ENCODE assay signal across 1 cellular context in the genomic region with DNA sequence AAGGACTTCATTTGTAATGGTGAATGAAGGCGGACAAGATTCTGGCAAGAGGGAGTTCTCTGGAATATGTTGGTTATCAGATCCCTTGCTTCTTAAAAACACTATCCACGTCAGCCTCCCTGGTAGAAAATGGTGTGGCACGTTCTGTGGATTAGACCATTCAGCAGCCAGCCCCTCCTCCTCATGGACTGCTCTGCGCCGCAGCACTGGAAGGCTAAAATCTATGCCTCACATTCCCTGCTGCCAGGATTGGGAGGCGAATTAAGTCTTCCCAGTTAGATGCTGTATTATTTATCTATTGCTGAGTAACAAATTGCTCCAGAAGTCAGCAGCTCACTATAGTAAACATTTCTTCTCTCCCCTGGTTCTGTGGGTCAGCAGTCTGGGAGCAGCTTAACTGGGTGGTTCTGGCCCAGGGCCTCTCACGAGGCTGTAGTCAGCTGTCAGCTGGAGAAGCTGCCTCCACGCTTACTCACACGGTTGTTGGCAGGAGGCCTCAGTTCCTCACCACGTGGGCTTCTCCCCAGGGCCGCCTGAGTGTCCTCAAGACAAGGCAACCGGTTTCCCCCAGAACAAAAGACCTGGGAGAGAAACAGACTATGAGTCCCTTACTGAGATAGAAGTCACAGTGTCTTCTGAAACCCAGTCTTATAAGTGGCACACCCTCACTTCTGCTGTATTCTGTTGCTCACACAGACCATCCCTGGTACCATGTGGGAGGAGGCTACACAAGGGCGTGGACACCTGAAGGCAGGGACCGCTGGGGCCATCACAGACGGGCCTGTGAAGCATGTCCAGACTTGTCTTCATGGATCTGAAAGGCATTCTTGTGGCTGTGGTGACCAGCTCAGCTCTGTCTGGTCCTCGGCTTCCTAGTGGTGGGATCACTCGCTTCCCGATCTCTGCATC.
TF ChIP-seq lines count a peak whose summit lies in the region.

No MANE protein-coding gene starts in this region.

TF ChIP-seq in SK-N-SH, 30 proteins besides CTCF, POLR2A, EP300 and RAD21 (continued from another document):
- TF ChIP-seq MEF2A (IDR thresholded peaks at IDR 0.05; ENCODE audit: borderline replicate concordance, low read depth) (no peak), RCOR1 (IDR thresholded peaks at IDR 0.05; ENCODE audit: low read length) (no peak), RXRA (IDR thresholded peaks at IDR 0.05; ENCODE audit: borderline replicate concordance, low read depth) (no peak), JUND (IDR thresholded peaks at IDR 0.05) (peak; percentile 50)
- TF ChIP-seq, protein P1, sequence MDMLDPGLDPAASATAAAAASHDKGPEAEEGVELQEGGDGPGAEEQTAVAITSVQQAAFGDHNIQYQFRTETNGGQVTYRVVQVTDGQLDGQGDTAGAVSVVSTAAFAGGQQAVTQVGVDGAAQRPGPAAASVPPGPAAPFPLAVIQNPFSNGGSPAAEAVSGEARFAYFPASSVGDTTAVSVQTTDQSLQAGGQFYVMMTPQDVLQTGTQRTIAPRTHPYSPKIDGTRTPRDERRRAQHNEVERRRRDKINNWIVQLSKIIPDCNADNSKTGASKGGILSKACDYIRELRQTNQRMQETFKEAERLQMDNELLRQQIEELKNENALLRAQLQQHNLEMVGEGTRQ (IDR thresholded peaks at IDR 0.05; ENCODE audit: borderline replicate concordance, low read depth, low read length) = no peak
